ENCODE assay signal across 14 cellular contexts in genomic region chr1:3366181-3367051, GRCh38.
DNase-seq lines count a peak whose midpoint lies in the region.
"Had no signal": no experiment of that assay in that cellular context is flagged by ENCODE, and none has a peak within 500 bp of the region (broad histone marks: within the 10 kb centered on the region; RNA-seq: fewer than 3 reads in every experiment).

No MANE protein-coding gene starts in this region.

- H3K36me3 ChIP-seq in SJCRH30 (no peaks in the 10 kb centered on the region), esophagus (ENCODE audit: control insufficient read depth in 2 of 2, insufficient read depth in 2 of 2, low read length in 1 of 2) (no peaks in the 10 kb centered on the region)
- H3K36me3 ChIP-seq: MG63 had no signal

- H3K9me3 ChIP-seq in SJCRH30 (replicated peaks) = no peaks in the 10 kb centered on the region
- H3K9me3 ChIP-seq in esophagus (ENCODE audit: control insufficient read depth in 2 of 2, insufficient read depth in 1 of 2, low read depth in 1 of 2, low read length in 1 of 2) = peaks cover 0 to 2% of the 10 kb centered on the region in 2 donors
- H3K9me3 ChIP-seq: MG63 had no signal

- H3K27me3 ChIP-seq in SJCRH30 = peaks cover 7% of the 10 kb centered on the region
- no peaks in the 10 kb centered on the region for H3K27me3 ChIP-seq in esophagus (ENCODE audit: control insufficient read depth in 1 of 2, insufficient read depth in 2 of 2, low read length in 2 of 2)
- H3K27me3 ChIP-seq in layer of hippocampus (ENCODE audit: control insufficient read depth, insufficient read depth, low read length) = peaks cover 2% of the 10 kb centered on the region
- H3K27me3 ChIP-seq: MG63 had no signal

- H3K4me3 ChIP-seq in SJCRH30 (peak overlapping the region; percentile 10; the same call in 1 of the 2 replicates), esophagus (ENCODE audit: low read depth in 1 of 2, low read length in 2 of 2) (no peak overlapping the region)
- H3K4me3 ChIP-seq: MG63, smooth muscle cell had no signal

- peaks cover 50% of the 10 kb centered on the region for H3K4me1 ChIP-seq in SJCRH30
- H3K4me1 ChIP-seq in esophagus (ENCODE audit: control insufficient read depth in 2 of 2, insufficient read depth in 2 of 2, low read length in 1 of 2) = peaks cover 0 to 2% of the 10 kb centered on the region in 2 donors

- DNase-seq in SJCRH30 (peak; percentile 71 to 89), superior temporal gyrus (ENCODE audit: extremely low spot score) (peak; percentile 42), NCI-H774 (lab: John Stamatoyannopoulos, UW) (no peak), Kasumi-1 (lab: John Stamatoyannopoulos, UW) (no peak), midbrain (lab: John Stamatoyannopoulos, UW) (no peak)
- DNase-seq in effector CD8-positive, alpha-beta T cell (lab: John Stamatoyannopoulos, UW) = no peak
- DNase-seq: activated CD4-positive, alpha-beta T cell treated with anti-CD3 and anti-CD28 coated beads, Interleukin-2, amount 10 ng/mL, durations not matched to agents 24 days and 14 days; GDM1; MG63; NCI-H226; T-helper 17 cell had no signal

- WGBS in esophagus, 2 donors = 61 to 66% methylated on average over 37 of the region's 37 CpGs

- H3K27ac ChIP-seq in SJCRH30 (peak overlapping the region; percentile 92), esophagus (ENCODE audit: low read depth in 2 of 2, low read length in 1 of 2) (peak overlapping the region; percentile 4 to 25), layer of hippocampus (ENCODE audit: low read depth, low read length) (peak overlapping the region; percentile 74)

Comparison
In these comparisons a context has a peak if more than half of its experiments do, and no peak if none do; other contexts are left out.
1. DNase-seq: peak in SJCRH30 (2 of 2) and superior temporal gyrus (single experiment); none in NCI-H774 (single experiment), Kasumi-1 (0 of 2), effector CD8-positive, alpha-beta T cell (single experiment) and midbrain (single experiment).
2. H3K27ac ChIP-seq: peak in every context shown above with its lines; median percentile 92 in SJCRH30; 74 in layer of hippocampus; 14 in esophagus.